ENCODE assay signal across 1 cellular context in the genomic region with DNA sequence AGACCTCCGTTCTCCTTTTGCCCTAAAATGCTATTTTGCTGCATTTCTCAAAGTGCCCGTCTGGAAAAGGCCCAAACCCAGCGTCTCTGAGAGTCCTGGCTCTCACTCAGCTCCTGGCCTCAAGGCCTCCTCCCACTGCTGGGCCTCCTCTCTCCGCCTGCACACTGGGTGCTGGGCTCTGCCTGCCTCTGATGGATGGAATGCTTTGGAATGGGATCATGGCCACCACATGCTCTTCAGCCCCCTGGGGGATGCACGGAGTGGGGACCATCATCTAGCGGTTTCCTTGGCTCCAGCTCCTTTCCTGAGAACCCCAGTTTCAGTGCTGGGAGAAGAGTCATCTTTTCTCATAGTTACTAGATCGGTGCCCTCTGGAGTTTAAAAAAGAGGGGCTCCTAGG.
TF ChIP-seq lines count a peak whose summit lies in the region.

No MANE protein-coding gene starts in this region.

TF ChIP-seq in HepG2, 621 proteins besides CTCF, POLR2A, EP300 and RAD21:
- TF ChIP-seq ZNF770 (CRISPR knock-in tag; IDR thresholded peaks at IDR 0.05), result peak; percentile 82
- TF ChIP-seq KDM2A (CRISPR knock-in tag; IDR thresholded peaks at IDR 0.05; ENCODE audit: borderline replicate concordance, low read depth), result no peak
- TF ChIP-seq ZNF768 (CRISPR knock-in tag; IDR thresholded peaks at IDR 0.05), result 0 out of 2 replicates have a peak, but pooled peaks have one; percentile 15
TF ChIP-seq in HepG2: peak in this region for 2.
